Comparison of ENCODE assay signal across 18 cellular contexts in genomic region chr7:4186513-4186780, GRCh38.
"Had no signal": no experiment of that assay in that cellular context is flagged by ENCODE, and none has a peak within 500 bp of the region (broad histone marks: within the 10 kb centered on the region; RNA-seq: fewer than 3 reads in every experiment).

No MANE protein-coding gene starts in this region.

- H3K9me3 ChIP-seq: SJCRH30 had no signal

- H3K27ac ChIP-seq: SJCRH30 had no signal

- H3K4me3 ChIP-seq: SJCRH30 had no signal

- ATAC-seq: SK-N-SH treated with all-trans-retinoic acid at 6 μM for 48 hours had no signal

- H3K36me3 ChIP-seq: SJCRH30 had no signal

- H3K27me3 ChIP-seq: SJCRH30 had no signal

- DNase-seq: KBM-7, MM.1S, NCI-H1092 treated with DMSO at 0.1 percent for 48 hours, NCI-H1436, NCI-H187, NCI-H2029, NCI-H2081 treated with DMSO at 0.1 percent for 48 hours, NCI-H2171, NCI-H226, NCI-H446, NCI-H510A, NCI-H524 treated with DMSO at 0.1 percent for 48 hours, NCI-H69, NCI-H774, RPMI8226, SHP77 treated with DMSO at 0.1 percent for 48 hours, SJCRH30 had no signal

- H3K4me1 ChIP-seq: SJCRH30 had no signal
